Comparison of ENCODE assay signal across 8 cellular contexts in genomic region chr7:14717711-14718304, GRCh38.
A peak's percentile ranks its signal among the peaks of the same experiment; 100 is the strongest.
DNase-seq lines count a peak whose midpoint lies in the region; ATAC-seq and TF ChIP-seq lines count a peak whose summit lies in the region.

No MANE protein-coding gene starts in this region.

- TF ChIP-seq CTCF in GM10266 (IDR thresholded peaks at IDR 0.05; ENCODE audit: control insufficient read depth, insufficient read depth, low read depth, missing control alignments) (peak; percentile 43), VCaP (conservative IDR thresholded peaks at IDR 0.05) (peak; percentile 77), left lung (IDR thresholded peaks at IDR 0.05) (peak in 1 of 2 donors; percentile 30)

- H3K9me3 ChIP-seq in left lung: no peaks in the 10 kb centered on the region

- H3K27me3 ChIP-seq in left lung: no peaks in the 10 kb centered on the region

- peak overlapping the region; percentile 41 for H3K27ac ChIP-seq in VCaP
- no peak overlapping the region for H3K27ac ChIP-seq in left lung

- DNase-seq in GM10266 (ENCODE audit: extremely low spot score) (no peak), NCI-H1048 (lab: John Stamatoyannopoulos, UW) (peak; percentile 23), left lung (no peak), iPS-NIHi7 (ENCODE audit: extremely low spot score) (no peak)
- DNase-seq in stimulated activated CD4-positive, alpha-beta T cell treated with anti-CD3 and anti-CD28 coated beads, Interleukin-4, amount 100 ng/mL, for 1 hour: no peak

- no peaks in the 10 kb centered on the region for H3K36me3 ChIP-seq in left lung

- peak; percentile 74 for ATAC-seq in left lung
- ATAC-seq in GM19395 (IDR thresholded peaks at IDR 0.05; ENCODE audit: unreplicated experiment): no peak
- ATAC-seq in GM21360 (IDR thresholded peaks at IDR 0.05; ENCODE audit: unreplicated experiment): no peak

- H3K4me1 ChIP-seq in left lung: no peaks in the 10 kb centered on the region

- no peak overlapping the region for H3K4me3 ChIP-seq in left lung

- intact Hi-C loops in left lung (cut with DNase I): loop anchor here in 1 of 2 donors (10.0 kb wide), 1 partner anchor 297 kb away; no protein-coding TSS in a partner anchor
